Comparison of ENCODE assay signal across 21 cellular contexts in genomic region chr12:78316656-78317055, GRCh38.
A peak's percentile ranks its signal among the peaks of the same experiment; 100 is the strongest.
DNase-seq lines count a peak whose midpoint lies in the region; ATAC-seq and TF ChIP-seq lines count a peak whose summit lies in the region.
"Had no signal": no experiment of that assay in that cellular context is flagged by ENCODE, and none has a peak within 500 bp of the region (broad histone marks: within the 10 kb centered on the region; RNA-seq: fewer than 3 reads in every experiment).

No MANE protein-coding gene starts in this region.

- no peak for TF ChIP-seq RAD21 in neural cell (conservative IDR thresholded peaks at IDR 0.05)

- H2AFZ ChIP-seq in neural cell (ENCODE audit: low read depth, low read length), result no peak overlapping the region

- H3K79me2 ChIP-seq in neural cell (replicated peaks; ENCODE audit: insufficient read depth, low read length), result no peaks in the 10 kb centered on the region

- no peaks in the 10 kb centered on the region for H3K9me2 ChIP-seq in neural cell (ENCODE audit: insufficient read depth, low read length)

- no peak overlapping the region for H3K4me3 ChIP-seq in neural cell (ENCODE audit: low read length)
- H3K4me3 ChIP-seq: SJCRH30 had no signal

- CTCF ChIA-PET in HEK293T (lab: Yijun Ruan, JAX), result no interaction called here

- peak; percentile 13 for DNase-seq in COLO829 (ENCODE audit: low spot score)
- DNase-seq in HEK293T (ENCODE audit: extremely low spot score), result no peak
- DNase-seq in NCI-H2227 treated with DMSO at 0.1 percent for 48 hours (lab: John Stamatoyannopoulos, UW), result peak; percentile 56
- no peak for DNase-seq in nucleus accumbens (lab: John Stamatoyannopoulos, UW)
- DNase-seq in SIG-M5 treated with dmso at 0.1 percent for 504 hours (lab: John Stamatoyannopoulos, UW; ENCODE audit: unreplicated experiment), result no peak
- DNase-seq: AML-193; C1 segment of cervical spinal cord; Caco-2; CD4-positive, alpha-beta memory T cell; MM.1S; NCI-H1048; NCI-H187; NCI-H2081 treated with DMSO at 0.1 percent for 48 hours; NCI-H226; NCI-H510A; SJCRH30; T-helper 1 cell had no signal

- peak overlapping the region; percentile 3 for H3K4me2 ChIP-seq in neural cell (ENCODE audit: low read length)
- H3K4me2 ChIP-seq: KMS-11 had no signal

- H3K27ac ChIP-seq in neural cell (ENCODE audit: low read length), result no peak overlapping the region
- H3K27ac ChIP-seq: KMS-11, SJCRH30 had no signal

- no peaks in the 10 kb centered on the region for H3F3A ChIP-seq in neural cell (ENCODE audit: insufficient read depth, low read length, poor library complexity, severe bottlenecking)

- no peaks in the 10 kb centered on the region for H3K27me3 ChIP-seq in neural cell (ENCODE audit: insufficient read depth, low read depth, low read length)
- H3K27me3 ChIP-seq: SJCRH30 had no signal

- TF ChIP-seq CTCF in neural cell (IDR thresholded peaks at IDR 0.05; ENCODE audit: poor library complexity, severe bottlenecking), result no peak

- POLR2A ChIA-PET in HEK293T (lab: Yijun Ruan, JAX), result no interaction called here

- H3K9ac ChIP-seq in neural cell (ENCODE audit: low read length), result no peak overlapping the region
- H3K9ac ChIP-seq: KMS-11 had no signal

- no peaks in the 10 kb centered on the region for H3K36me3 ChIP-seq in neural cell (ENCODE audit: insufficient read depth, low read length)
- H3K36me3 ChIP-seq: SJCRH30 had no signal

- ATAC-seq in GM18907 (IDR thresholded peaks at IDR 0.05; ENCODE audit: unreplicated experiment), result no peak
- ATAC-seq: HCT116 had no signal

- no peaks in the 10 kb centered on the region for H3K9me3 ChIP-seq in neural cell (ENCODE audit: low read length)
- H3K9me3 ChIP-seq: Caco-2, SJCRH30 had no signal

- TF ChIP-seq EP300 in neural cell (conservative IDR thresholded peaks at IDR 0.05; ENCODE audit: poor library complexity, severe bottlenecking), result peak; percentile 53

- H4K20me1 ChIP-seq in neural cell (ENCODE audit: insufficient read depth), result no peaks in the 10 kb centered on the region

TF ChIP-seq in HEK293T, 16 proteins besides CTCF, POLR2A, EP300 and RAD21:
- TF ChIP-seq, protein P1, sequence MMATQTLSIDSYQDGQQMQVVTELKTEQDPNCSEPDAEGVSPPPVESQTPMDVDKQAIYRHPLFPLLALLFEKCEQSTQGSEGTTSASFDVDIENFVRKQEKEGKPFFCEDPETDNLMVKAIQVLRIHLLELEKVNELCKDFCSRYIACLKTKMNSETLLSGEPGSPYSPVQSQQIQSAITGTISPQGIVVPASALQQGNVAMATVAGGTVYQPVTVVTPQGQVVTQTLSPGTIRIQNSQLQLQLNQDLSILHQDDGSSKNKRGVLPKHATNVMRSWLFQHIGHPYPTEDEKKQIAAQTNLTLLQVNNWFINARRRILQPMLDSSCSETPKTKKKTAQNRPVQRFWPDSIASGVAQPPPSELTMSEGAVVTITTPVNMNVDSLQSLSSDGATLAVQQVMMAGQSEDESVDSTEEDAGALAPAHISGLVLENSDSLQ (IDR thresholded peaks at IDR 0.05), result peak; percentile 31; the same call in 1 of the 2 replicates
- no peak for TF ChIP-seq FOXA1 (IDR thresholded peaks at IDR 0.05)

TF ChIP-seq in neural cell, 6 proteins besides CTCF, POLR2A, EP300 and RAD21:
- no peak for TF ChIP-seq SMC3 (conservative IDR thresholded peaks at IDR 0.05; ENCODE audit: poor library complexity)
- peak; percentile 14 for TF ChIP-seq POLR2AphosphoS5 (IDR thresholded peaks at IDR 0.05)

Comparison
In these comparisons a context has a peak if more than half of its experiments do, and no peak if none do; other contexts are left out.
1. DNase-seq: peak in COLO829 (single experiment) and NCI-H2227 treated with DMSO at 0.1 percent for 48 hours (single experiment); none in HEK293T (single experiment), nucleus accumbens (0 of 56) and SIG-M5 treated with dmso at 0.1 percent for 504 hours (single experiment).